ENCODE assay signal across 31 cellular contexts in the genomic region with DNA sequence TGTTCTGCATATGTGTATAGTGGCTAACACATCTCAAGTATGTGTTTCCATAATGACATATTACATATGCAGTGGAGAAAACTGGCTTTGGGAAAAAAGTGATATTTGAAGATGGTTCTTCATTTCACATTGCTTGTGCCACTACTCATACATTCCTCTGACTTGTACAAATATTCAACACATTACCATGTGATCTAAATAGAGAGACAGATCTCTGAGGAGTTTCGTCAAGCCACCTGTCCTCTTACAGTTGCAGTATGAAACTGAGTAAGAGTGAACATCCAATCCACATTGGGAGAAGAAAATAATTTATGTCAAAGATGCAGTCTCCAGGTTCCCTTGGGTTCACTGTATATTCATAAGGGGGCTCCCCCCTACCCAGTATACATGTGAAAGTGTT.
"Had no signal": no experiment of that assay in that cellular context is flagged by ENCODE, and none has a peak within 500 bp of the region (broad histone marks: within the 10 kb centered on the region; RNA-seq: fewer than 3 reads in every experiment).

No MANE protein-coding gene starts in this region.

- H3K4me3 ChIP-seq: ascending aorta, body of pancreas, cardiac muscle cell, SJCRH30, SK-N-MC had no signal

- H3K4me1 ChIP-seq: body of pancreas, SJCRH30 had no signal

- H3K27me3 ChIP-seq: ascending aorta, body of pancreas, cardiac muscle cell, SJCRH30 had no signal

- H3K36me3 ChIP-seq: ascending aorta, cardiac muscle cell, SJCRH30, WERI-Rb-1 had no signal

- DNase-seq: activated CD4-positive, alpha-beta T cell treated with anti-CD3 and anti-CD28 coated beads, Interleukin-2, amount 10 ng/mL, durations not matched to agents 24 days and 14 days; activated CD4-positive, alpha-beta T cell treated with anti-CD3 and anti-CD28 coated beads, Interleukin-2, amount 50 U/mL, for 4 hours; activated CD4-positive, CD25-positive, alpha-beta regulatory T cell; activated CD8-positive, alpha-beta T cell treated with anti-CD3 and anti-CD28 coated beads for 36 hours; activated effector memory CD4-positive, alpha-beta T cell treated with anti-CD3 and anti-CD28 coated beads, Interleukin-2, amount 50 U/mL, for 16 hours; activated naive CD4-positive, alpha-beta T cell; activated naive CD4-positive, alpha-beta T cell treated with anti-CD3 and anti-CD28 coated beads, Interleukin-2, amount 50 U/mL, for 16 hours; activated naive CD8-positive, alpha-beta T cell treated with anti-CD3 and anti-CD28 coated beads for 36 hours; activated T-cell treated with anti-CD3 and anti-CD28 coated beads, Interleukin-2, amount 50 U/mL, for 1 hour; activated T-cell treated with anti-CD3 and anti-CD28 coated beads, Interleukin-2, amount 50 U/mL, for 72 hours; amygdala; body of pancreas; NCI-H1105; NCI-H1417 treated with DMSO at 0.1 percent for 48 hours; NCI-H187 treated with DMSO at 0.1 percent for 48 hours; NCI-H2081; NCI-H2171 treated with DMSO at 0.1 percent for 48 hours; NCI-H2227 treated with DMSO at 0.1 percent for 48 hours; NCI-H446 treated with DMSO at 0.1 percent for 48 hours; NCI-H524; NCI-H69; NCI-H82; NK-92 treated with Interleukin-12 subunit alpha and Interleukin-12 subunit beta, amount 100 ng/mL, for 24 hours; SHP77; SJCRH30; T1000; WERI-Rb-1 had no signal

- ATAC-seq: activated CD8-positive, alpha-beta T cell treated with anti-CD3 and anti-CD28 coated beads for 36 hours; activated T-cell treated with anti-CD3 and anti-CD28 coated beads, Interleukin-2, amount 50 U/mL, for 72 hours; activated T-helper 17 cell treated with anti-CD3 and anti-CD28 coated beads, Interleukin-2, amount 50 U/mL, for 72 hours; body of pancreas had no signal

- H3K27ac ChIP-seq: ascending aorta, body of pancreas, cardiac muscle cell, SJCRH30, SK-N-MC, WERI-Rb-1 had no signal

- H3K9me3 ChIP-seq: ascending aorta, body of pancreas had no signal
